14 cellular contexts compared by ENCODE assay signal in genomic region chr12:15256760-15257159, GRCh38. TPM values are rescaled to one million over a fixed set of nuclear protein-coding genes. Genes with fewer than 3 reads are reported as not detected.
A peak's percentile ranks its signal among the peaks of the same experiment; 100 is the strongest.
DNase-seq lines count a peak whose midpoint lies in the region; ATAC-seq and TF ChIP-seq lines count a peak whose summit lies in the region.
"Had no signal": no experiment of that assay in that cellular context is flagged by ENCODE, and none has a peak within 500 bp of the region (broad histone marks: within the 10 kb centered on the region; RNA-seq: fewer than 3 reads in every experiment).

No MANE protein-coding gene starts in this region.

- H3K4me3 ChIP-seq in fibroblast of villous mesenchyme (ENCODE audit: low read depth, low read length) (no peak overlapping the region), left lung (no peak overlapping the region)
- H3K4me3 ChIP-seq: hepatocyte had no signal

- no peaks in the 10 kb centered on the region for H3K9me3 ChIP-seq in left lung

- no peaks in the 10 kb centered on the region for H3K4me1 ChIP-seq in left lung

- peak; percentile 28 for DNase-seq in COR-L47 (lab: John Stamatoyannopoulos, UW)
- DNase-seq in NCI-H748 (lab: John Stamatoyannopoulos, UW; ENCODE audit: unreplicated experiment) = peak; percentile 55
- DNase-seq in fibroblast of villous mesenchyme (ENCODE audit: low read depth) = peak; percentile 68
- peak; percentile 19 for DNase-seq in retina
- no peak for DNase-seq in left lung
- DNase-seq in activated gamma-delta T cell treated with Interleukin-2 at 50 U/mL for 16 hours = no peak
- DNase-seq in C1 segment of cervical spinal cord (lab: John Stamatoyannopoulos, UW) = no peak
- DNase-seq: nucleus accumbens, SW 1271 had no signal

- no peaks in the 10 kb centered on the region for H3K36me3 ChIP-seq in left lung

- ATAC-seq in left lung (no peak), GM21526 (IDR thresholded peaks at IDR 0.05; ENCODE audit: low FRiP score, unreplicated experiment) (no peak)

- intact Hi-C loops in left lung (cut with DNase I) = no loop called here

- H3K27me3 ChIP-seq in left lung = no peaks in the 10 kb centered on the region

- no peak overlapping the region for H3K27ac ChIP-seq in left lung
- H3K27ac ChIP-seq: hepatocyte had no signal

- TF ChIP-seq CTCF in fibroblast of villous mesenchyme (IDR thresholded peaks at IDR 0.05; ENCODE audit: insufficient read depth, low read depth, low read length) (no peak), left lung (IDR thresholded peaks at IDR 0.05) (no peak)

RNA-seq across cellular contexts. Expression of gene RERG, which starts 35.5 kb away (rescaled TPM):
- total RNA-seq in fibroblast of villous mesenchyme (under 0.01 and 0.64 TPM in 2 replicates), left lung (10 to 100 TPM; 11.5 to 12.4 TPM)
- total RNA-seq: B cell, lung microvascular endothelial cell, OCI-LY7 had no signal

Comparison
In these comparisons a context has a peak if more than half of its experiments do, and no peak if none do; other contexts are left out.
1. DNase-seq: peak in COR-L47 (single experiment), NCI-H748 (single experiment), fibroblast of villous mesenchyme (single experiment) and retina (single experiment); none in left lung (0 of 2), activated gamma-delta T cell treated with Interleukin-2 at 50 U/mL for 16 hours (single experiment) and C1 segment of cervical spinal cord (0 of 14).